Comparison of ENCODE assay signal across 22 cellular contexts in genomic region chr1:39689635-39690034, GRCh38. TPM values are rescaled to one million over a fixed set of nuclear protein-coding genes. Genes with fewer than 3 reads are reported as not detected.
DNase-seq lines count a peak whose midpoint lies in the region; ATAC-seq, FAIRE-seq and TF ChIP-seq lines count a peak whose summit lies in the region.
"Had no signal": no experiment of that assay in that cellular context is flagged by ENCODE, and none has a peak within 500 bp of the region (broad histone marks: within the 10 kb centered on the region; RNA-seq: fewer than 3 reads in every experiment).

No MANE protein-coding gene starts in this region.

- CTCF ChIA-PET in K562 (lab: Yijun Ruan, JAX; ENCODE audit: low intra/inter-chr PET ratio), result no interaction called here

- no peak for TF ChIP-seq POLR2A in K562 (conservative IDR thresholded peaks at IDR 0.05)

- DNase-seq in activated T-cell treated with anti-CD3 and anti-CD28 coated beads, Interleukin-2, amount 50 U/mL, for 4 hours, result no peak
- DNase-seq in activated T-cell treated with anti-CD3 and anti-CD28 coated beads, Interleukin-2, amount 50 U/mL, for 72 hours, result no peak
- DNase-seq in NCI-H1105 treated with DMSO at 0.1 percent for 48 hours (lab: John Stamatoyannopoulos, UW) (peak; percentile 45), K562 (ENCODE audit: extremely low read depth in 1 of 4, low spot score in 3 of 4) (no peak), retina (peak; percentile 55), D721Med (ENCODE audit: insufficient read length, low spot score) (no peak), upper lobe of right lung (no peak)
- DNase-seq: activated CD4-positive, CD25-positive, alpha-beta regulatory T cell treated with anti-CD3 and anti-CD28 coated beads, Interleukin-2, amount 50 U/mL, for 72 hours; activated naive CD4-positive, alpha-beta T cell treated with anti-CD3 and anti-CD28 coated beads, Interleukin-2, amount 10 ng/mL, durations not matched to agents 7 days and 5 days; DND-41; effector CD4-positive, alpha-beta T cell; esophagus squamous epithelium; HFFc6; MM.1S; NCI-H2171; right cardiac atrium; SJCRH30; T1000 had no signal

- no peak for TF ChIP-seq RAD21 in K562 (CRISPR knock-in tag; conservative IDR thresholded peaks at IDR 0.05 in 1 of 2, IDR thresholded peaks at IDR 0.05 in 1 of 2)

- H3K36me3 ChIP-seq in K562 (ENCODE audit: control insufficient read depth, insufficient read depth, low read length) (no peaks in the 10 kb centered on the region), upper lobe of right lung (no peaks in the 10 kb centered on the region)
- H3K36me3 ChIP-seq: breast epithelium, esophagus squamous epithelium, SJCRH30 had no signal

- BruUV-seq in K562 (replicated peaks; lab: Mats Ljungman, UMichigan), result no TSS peak

- no peaks in the 10 kb centered on the region for H3K79me2 ChIP-seq in K562 (ENCODE audit: control insufficient read depth, insufficient read depth, low read length)

- H3K4me3 ChIP-seq in K562, result no peak overlapping the region
- no peak overlapping the region for H3K4me3 ChIP-seq in upper lobe of right lung
- H3K4me3 ChIP-seq: breast epithelium, esophagus squamous epithelium, SJCRH30 had no signal

- intact Hi-C loops in K562 (cut with micrococcal nuclease) (no loop called here), upper lobe of right lung (cut with DNase I) (no loop called here)

- no peaks in the 10 kb centered on the region for H3K9me3 Mint-ChIP-seq in activated T-cell treated with anti-CD3 and anti-CD28 coated beads, Interleukin-2, amount 50 U/mL, for 4 hours
- H3K9me3 Mint-ChIP-seq in activated T-cell treated with anti-CD3 and anti-CD28 coated beads, Interleukin-2, amount 50 U/mL, for 72 hours, result no peaks in the 10 kb centered on the region
- H3K9me3 Mint-ChIP-seq: activated naive CD4-positive, alpha-beta T cell treated with anti-CD3 and anti-CD28 coated beads, Interleukin-2, amount 10 ng/mL, durations not matched to agents 7 days and 5 days; HFFc6; memory B cell had no signal

- H3K4me1 ChIP-seq in K562 (replicated peaks in 1 of 2; ENCODE audit: control insufficient read depth in 2 of 2, insufficient read depth in 2 of 2, low read length in 2 of 2), result peaks cover 0 to 21% of the 10 kb centered on the region in 2 experiments; a peak in 2 of 5 replicates
- H3K4me1 ChIP-seq in upper lobe of right lung, result peaks cover 11% of the 10 kb centered on the region

- no peaks in the 10 kb centered on the region for H3K9me1 ChIP-seq in K562 (ENCODE audit: control insufficient read depth, insufficient read depth, low read length)

- H2AFZ ChIP-seq in K562 (ENCODE audit: low read depth, low read length), result no peak overlapping the region

- peaks cover 6% of the 10 kb centered on the region for H3K36me3 Mint-ChIP-seq in activated T-cell treated with anti-CD3 and anti-CD28 coated beads, Interleukin-2, amount 50 U/mL, for 4 hours (ENCODE audit: insufficient read depth)
- peaks cover 0 to 1% of the 10 kb centered on the region in 2 donors for H3K36me3 Mint-ChIP-seq in activated T-cell treated with anti-CD3 and anti-CD28 coated beads, Interleukin-2, amount 50 U/mL, for 72 hours (ENCODE audit: insufficient read depth in 2 of 2)

- H3K27ac ChIP-seq in K562 (ENCODE audit: extremely low read depth, low read depth, low read length), result no peak overlapping the region
- H3K27ac ChIP-seq in upper lobe of right lung, result no peak overlapping the region
- H3K27ac ChIP-seq: breast epithelium, esophagus squamous epithelium, SJCRH30 had no signal

- FAIRE-seq in K562 (lab: Jason Lieb, UNC), result no peak
- no peak for FAIRE-seq in D721Med (lab: Jason Lieb, UNC)
- FAIRE-seq: GM19239 had no signal

- peak overlapping the region; percentile 80 for H3K4me3 Mint-ChIP-seq in activated T-cell treated with anti-CD3 and anti-CD28 coated beads, Interleukin-2, amount 50 U/mL, for 4 hours
- peak overlapping the region in 1 of 2 donors; percentile 90 for H3K4me3 Mint-ChIP-seq in activated T-cell treated with anti-CD3 and anti-CD28 coated beads, Interleukin-2, amount 50 U/mL, for 72 hours
- H3K4me3 Mint-ChIP-seq: HFFc6 had no signal

- no peak for TF ChIP-seq CTCF in K562 (IDR thresholded peaks at IDR 0.05 in 2 of 3, conservative IDR thresholded peaks at IDR 0.05 in 1 of 3; ENCODE audit: insufficient read depth in 2 of 3, low read depth in 1 of 3, low read length in 3 of 3)
- no peak for TF ChIP-seq CTCF in D721Med (IDR thresholded peaks at IDR 0.05; ENCODE audit: insufficient read depth, missing control alignments)
- TF ChIP-seq CTCF in upper lobe of right lung (IDR thresholded peaks at IDR 0.05), result no peak

- no peaks in the 10 kb centered on the region for H4K20me1 ChIP-seq in K562 (replicated peaks; ENCODE audit: control insufficient read depth, insufficient read depth, low read length)

- H3K4me1 Mint-ChIP-seq in activated T-cell treated with anti-CD3 and anti-CD28 coated beads, Interleukin-2, amount 50 U/mL, for 4 hours (ENCODE audit: low read depth), result peaks cover 42% of the 10 kb centered on the region
- peaks cover 45% of the 10 kb centered on the region for H3K4me1 Mint-ChIP-seq in activated T-cell treated with anti-CD3 and anti-CD28 coated beads, Interleukin-2, amount 50 U/mL, for 72 hours (ENCODE audit: low read depth)

- H3K27ac Mint-ChIP-seq in activated T-cell treated with anti-CD3 and anti-CD28 coated beads, Interleukin-2, amount 50 U/mL, for 72 hours, result no peak overlapping the region
- H3K27ac Mint-ChIP-seq: activated naive CD4-positive, alpha-beta T cell treated with anti-CD3 and anti-CD28 coated beads, Interleukin-2, amount 10 ng/mL, durations not matched to agents 7 days and 5 days; HFFc6; memory B cell had no signal

- H3K4me2 ChIP-seq in K562 (ENCODE audit: insufficient read depth, low read length), result no peak overlapping the region

- peaks cover 19 to 79% of the 10 kb centered on the region in 2 experiments for H3K27me3 ChIP-seq in K562 (ENCODE audit: control insufficient read depth in 2 of 2, insufficient read depth in 2 of 2, low read length in 2 of 2)
- H3K27me3 ChIP-seq in upper lobe of right lung, result peaks cover 44% of the 10 kb centered on the region

- in situ Hi-C loops in K562 (cut with MboI), result no loop called here

- no peak for TF ChIP-seq EP300 in K562 (IDR thresholded peaks at IDR 0.05; ENCODE audit: low read length)

- no peak overlapping the region for H3K9ac ChIP-seq in K562 (ENCODE audit: insufficient read depth in 1 of 2, low read depth in 2 of 2, low read length in 2 of 2)

- ATAC-seq in activated T-cell treated with anti-CD3 and anti-CD28 coated beads, Interleukin-2, amount 50 U/mL, for 4 hours, result no peak
- ATAC-seq in activated T-cell treated with anti-CD3 and anti-CD28 coated beads, Interleukin-2, amount 50 U/mL, for 72 hours (replicated peaks in 1 of 2), result no peak
- no peak for ATAC-seq in K562
- ATAC-seq in upper lobe of right lung, result no peak
- no peak for ATAC-seq in HG03432 (IDR thresholded peaks at IDR 0.05; ENCODE audit: unreplicated experiment)
- ATAC-seq: right cardiac atrium had no signal

- H3K9me3 ChIP-seq in K562 (replicated peaks; ENCODE audit: control insufficient read depth, insufficient read depth, low read depth, low read length) (no peaks in the 10 kb centered on the region), upper lobe of right lung (no peaks in the 10 kb centered on the region)
- H3K9me3 ChIP-seq: breast epithelium, esophagus squamous epithelium, SJCRH30 had no signal

- H3K27me3 Mint-ChIP-seq in activated T-cell treated with anti-CD3 and anti-CD28 coated beads, Interleukin-2, amount 50 U/mL, for 4 hours (ENCODE audit: low read depth), result peaks cover 14% of the 10 kb centered on the region
- peaks cover 32% of the 10 kb centered on the region for H3K27me3 Mint-ChIP-seq in activated T-cell treated with anti-CD3 and anti-CD28 coated beads, Interleukin-2, amount 50 U/mL, for 72 hours (ENCODE audit: low read depth)

- POLR2A ChIA-PET in K562 (lab: Yijun Ruan, JAX), result interaction anchor here (0.6 to 1.5 kb wide), 2 partner anchors 15 to 214 kb away, joined by 3 to 7 read pairs; no protein-coding TSS in a partner anchor

RNA-seq across cellular contexts. Expression of gene HPCAL4, which starts 1.6 kb away (rescaled TPM):
- total RNA-seq in activated T-cell treated with anti-CD3 and anti-CD28 coated beads, Interleukin-2, amount 50 U/mL, for 4 hours, result under 1 TPM; 0.05 to 0.38 (median 0.33) TPM
- under 1 TPM; 0.35 to 0.86 TPM for total RNA-seq in activated T-cell treated with anti-CD3 and anti-CD28 coated beads, Interleukin-2, amount 50 U/mL, for 72 hours
- total RNA-seq in K562 (2011; cell fraction: chromatin; rRNA removed; ENCODE audit: low replicate concordance), result not detected in 2 replicates
- 0.17 TPM in 1 of 2 replicates, not detected in the other for total RNA-seq in K562 (2011; cell fraction: nucleolus; rRNA removed)
- total RNA-seq in K562 (2011; cell fraction: nucleoplasm; rRNA removed), result 0.07 TPM in 1 of 2 replicates, not detected in the other
- not detected in 2 replicates for total RNA-seq in K562 (2014; rRNA removed)
- 0.04 TPM in 1 of 2 replicates, not detected in the other for total RNA-seq in K562 (2014; rRNA removed; fragmentation: Illumina TruSeq; extraction: Trizol)
- not detected in 2 replicates for total RNA-seq in K562 (2015; rRNA removed; fragmentation: Illumina TruSeq; extraction: Trizol)
- 0.04 TPM in 2 replicates for total RNA-seq in K562 (2021)
- 0.04 and 0.07 TPM in 2 replicates for polyA plus RNA-seq in K562 (2011; rRNA removed)
- 0.06 and 0.09 TPM in 2 replicates for polyA plus RNA-seq in K562 (2011; cell fraction: cytosol; rRNA removed)
- 0.06 TPM in 2 replicates for polyA plus RNA-seq in K562 (2011; cell fraction: nucleus; rRNA removed)
- polyA plus RNA-seq in K562 (2012), result 0.03 and 0.06 TPM in 2 replicates
- 0.04 TPM in 1 of 2 replicates, not detected in the other for polyA plus RNA-seq in K562 (2014; fragmentation: Illumina TruSeq; extraction: Trizol)
- polyA plus RNA-seq in K562 (2014; fragmentation: Nextera tagmentation; extraction: Ambion mirVana), result under 1 TPM in 1 of 2 experiments, not detected in 1; 0.01 TPM
- not detected in 2 replicates for polyA plus RNA-seq in K562 (2014; rRNA removed)
- 0.06 and 0.11 TPM in 2 replicates for polyA minus RNA-seq in K562 (2011; rRNA and poly(A)+ RNA removed)
- polyA minus RNA-seq in K562 (2011; cell fraction: cytosol; rRNA and poly(A)+ RNA removed), result not detected in 2 replicates
- 0.11 TPM in 1 of 2 replicates, not detected in the other for polyA minus RNA-seq in K562 (2011; cell fraction: nucleus; rRNA and poly(A)+ RNA removed)
- total RNA-seq in upper lobe of right lung, result 0.09 TPM
- total RNA-seq: breast epithelium, HFFc6 had no signal

RNA-seq across cellular contexts. Expression of gene NT5C1A, which starts 17.7 kb away (rescaled TPM):
- not detected for total RNA-seq in activated T-cell treated with anti-CD3 and anti-CD28 coated beads, Interleukin-2, amount 50 U/mL, for 4 hours
- under 1 TPM in 1 of 2 donors, not detected in 1; 0.29 TPM for total RNA-seq in activated T-cell treated with anti-CD3 and anti-CD28 coated beads, Interleukin-2, amount 50 U/mL, for 72 hours
- total RNA-seq in K562 (2011; cell fraction: chromatin; rRNA removed; ENCODE audit: low replicate concordance), result not detected in 2 replicates
- total RNA-seq in K562 (2011; cell fraction: nucleolus; rRNA removed), result 0.33 TPM in 1 of 2 replicates, not detected in the other
- not detected in 2 replicates for total RNA-seq in K562 (2011; cell fraction: nucleoplasm; rRNA removed)
- total RNA-seq in K562 (2014; rRNA removed) (not detected in 2 replicates), K562 (2014; rRNA removed; fragmentation: Illumina TruSeq; extraction: Trizol) (not detected in 2 replicates), K562 (2015; rRNA removed; fragmentation: Illumina TruSeq; extraction: Trizol) (not detected in 2 replicates), K562 (2021) (not detected in 2 replicates), upper lobe of right lung (0.49 TPM)
- polyA plus RNA-seq in K562 (2011; rRNA removed) (not detected in 2 replicates), K562 (2014; fragmentation: Illumina TruSeq; extraction: Trizol) (not detected in 2 replicates), K562 (2014; fragmentation: Nextera tagmentation; extraction: Ambion mirVana) (not detected), K562 (2014; rRNA removed) (not detected in 2 replicates)
- not detected in 2 replicates for polyA plus RNA-seq in K562 (2011; cell fraction: cytosol; rRNA removed)
- polyA plus RNA-seq in K562 (2011; cell fraction: nucleus; rRNA removed), result not detected in 2 replicates
- polyA plus RNA-seq in K562 (2012), result not detected in 2 replicates
- not detected in 2 replicates for polyA minus RNA-seq in K562 (2011; rRNA and poly(A)+ RNA removed)
- polyA minus RNA-seq in K562 (2011; cell fraction: cytosol; rRNA and poly(A)+ RNA removed), result not detected in 2 replicates
- polyA minus RNA-seq in K562 (2011; cell fraction: nucleus; rRNA and poly(A)+ RNA removed), result not detected in 2 replicates
- total RNA-seq: esophagus squamous epithelium, HFFc6 had no signal

RNA-seq across cellular contexts. Expression of gene PPIE, which starts 49.0 kb away (rescaled TPM):
- 10 to 100 TPM; 54.0 to 65.4 (median 63.2) TPM for total RNA-seq in activated T-cell treated with anti-CD3 and anti-CD28 coated beads, Interleukin-2, amount 50 U/mL, for 4 hours
- total RNA-seq in activated T-cell treated with anti-CD3 and anti-CD28 coated beads, Interleukin-2, amount 50 U/mL, for 72 hours, result 10 to 100 TPM; 47.3 to 54.6 TPM
- total RNA-seq in K562 (2011; cell fraction: chromatin; rRNA removed; ENCODE audit: low replicate concordance), result 82.2 and 84.9 TPM in 2 replicates
- 64.3 and 64.9 TPM in 2 replicates for total RNA-seq in K562 (2011; cell fraction: nucleolus; rRNA removed)
- 89.9 and 148 TPM in 2 replicates for total RNA-seq in K562 (2011; cell fraction: nucleoplasm; rRNA removed)
- total RNA-seq in K562 (2014; rRNA removed) (75.4 and 84.7 TPM in 2 replicates), K562 (2014; rRNA removed; fragmentation: Illumina TruSeq; extraction: Trizol) (107 and 113 TPM in 2 replicates), K562 (2015; rRNA removed; fragmentation: Illumina TruSeq; extraction: Trizol) (99.9 and 100.0 TPM in 2 replicates), K562 (2021) (94.2 and 108 TPM in 2 replicates), upper lobe of right lung (36.5 TPM)
- polyA plus RNA-seq in K562 (2011; rRNA removed) (162 and 163 TPM in 2 replicates), K562 (2014; fragmentation: Illumina TruSeq; extraction: Trizol) (119 and 131 TPM in 2 replicates), K562 (2014; fragmentation: Nextera tagmentation; extraction: Ambion mirVana) (100 to 1,000 TPM; 369 to 444 TPM), K562 (2014; rRNA removed) (136 and 154 TPM in 2 replicates)
- polyA plus RNA-seq in K562 (2011; cell fraction: cytosol; rRNA removed), result 121 and 152 TPM in 2 replicates
- 98.0 and 123 TPM in 2 replicates for polyA plus RNA-seq in K562 (2011; cell fraction: nucleus; rRNA removed)
- polyA plus RNA-seq in K562 (2012), result 94.9 and 105 TPM in 2 replicates
- 85.1 and 88.0 TPM in 2 replicates for polyA minus RNA-seq in K562 (2011; rRNA and poly(A)+ RNA removed)
- 28.3 and 30.2 TPM in 2 replicates for polyA minus RNA-seq in K562 (2011; cell fraction: cytosol; rRNA and poly(A)+ RNA removed)
- polyA minus RNA-seq in K562 (2011; cell fraction: nucleus; rRNA and poly(A)+ RNA removed), result 35.5 and 68.5 TPM in 2 replicates

RNA-seq across cellular contexts. Expression of gene HEYL, which starts 50.2 kb away (rescaled TPM):
- total RNA-seq in activated T-cell treated with anti-CD3 and anti-CD28 coated beads, Interleukin-2, amount 50 U/mL, for 4 hours, result under 1 TPM; 0.05 to 0.11 (median 0.08) TPM
- under 1 TPM; 0.32 to 0.89 TPM for total RNA-seq in activated T-cell treated with anti-CD3 and anti-CD28 coated beads, Interleukin-2, amount 50 U/mL, for 72 hours
- 0.63 and 1.4 TPM in 2 replicates for total RNA-seq in K562 (2011; cell fraction: chromatin; rRNA removed; ENCODE audit: low replicate concordance)
- total RNA-seq in K562 (2011; cell fraction: nucleolus; rRNA removed), result 0.53 and 1.0 TPM in 2 replicates
- 0.84 and 0.88 TPM in 2 replicates for total RNA-seq in K562 (2011; cell fraction: nucleoplasm; rRNA removed)
- 0.14 and 0.37 TPM in 2 replicates for total RNA-seq in K562 (2014; rRNA removed)
- total RNA-seq in K562 (2014; rRNA removed; fragmentation: Illumina TruSeq; extraction: Trizol), result 0.32 and 0.33 TPM in 2 replicates
- 0.15 and 0.22 TPM in 2 replicates for total RNA-seq in K562 (2015; rRNA removed; fragmentation: Illumina TruSeq; extraction: Trizol)
- 0.78 and 0.89 TPM in 2 replicates for total RNA-seq in K562 (2021)
- 0.25 and 0.50 TPM in 2 replicates for polyA plus RNA-seq in K562 (2011; rRNA removed)
- polyA plus RNA-seq in K562 (2011; cell fraction: cytosol; rRNA removed), result 0.38 and 0.48 TPM in 2 replicates
- 0.48 and 0.52 TPM in 2 replicates for polyA plus RNA-seq in K562 (2011; cell fraction: nucleus; rRNA removed)
- 0.56 and 0.89 TPM in 2 replicates for polyA plus RNA-seq in K562 (2012)
- polyA plus RNA-seq in K562 (2014; fragmentation: Illumina TruSeq; extraction: Trizol), result 0.69 and 0.70 TPM in 2 replicates
- polyA plus RNA-seq in K562 (2014; fragmentation: Nextera tagmentation; extraction: Ambion mirVana), result under 1 TPM; 0.13 to 0.14 TPM
- 0.33 and 0.71 TPM in 2 replicates for polyA plus RNA-seq in K562 (2014; rRNA removed)
- 0.48 and 0.53 TPM in 2 replicates for polyA minus RNA-seq in K562 (2011; rRNA and poly(A)+ RNA removed)
- 0.29 and 0.36 TPM in 2 replicates for polyA minus RNA-seq in K562 (2011; cell fraction: cytosol; rRNA and poly(A)+ RNA removed)
- 0.44 and 0.54 TPM in 2 replicates for polyA minus RNA-seq in K562 (2011; cell fraction: nucleus; rRNA and poly(A)+ RNA removed)
- 17.7 TPM for total RNA-seq in upper lobe of right lung
- total RNA-seq: HFFc6 had no signal

Comparison
In these comparisons a context has a peak if more than half of its experiments do, and no peak if none do; other contexts are left out.
1. DNase-seq: peak in NCI-H1105 treated with DMSO at 0.1 percent for 48 hours (single experiment) and retina (single experiment); none in activated T-cell treated with anti-CD3 and anti-CD28 coated beads, Interleukin-2, amount 50 U/mL, for 4 hours (single experiment), activated T-cell treated with anti-CD3 and anti-CD28 coated beads, Interleukin-2, amount 50 U/mL, for 72 hours (0 of 2), K562 (0 of 4), D721Med (single experiment) and upper lobe of right lung (single experiment).